10 cellular contexts compared by ENCODE assay signal in the genomic region with DNA sequence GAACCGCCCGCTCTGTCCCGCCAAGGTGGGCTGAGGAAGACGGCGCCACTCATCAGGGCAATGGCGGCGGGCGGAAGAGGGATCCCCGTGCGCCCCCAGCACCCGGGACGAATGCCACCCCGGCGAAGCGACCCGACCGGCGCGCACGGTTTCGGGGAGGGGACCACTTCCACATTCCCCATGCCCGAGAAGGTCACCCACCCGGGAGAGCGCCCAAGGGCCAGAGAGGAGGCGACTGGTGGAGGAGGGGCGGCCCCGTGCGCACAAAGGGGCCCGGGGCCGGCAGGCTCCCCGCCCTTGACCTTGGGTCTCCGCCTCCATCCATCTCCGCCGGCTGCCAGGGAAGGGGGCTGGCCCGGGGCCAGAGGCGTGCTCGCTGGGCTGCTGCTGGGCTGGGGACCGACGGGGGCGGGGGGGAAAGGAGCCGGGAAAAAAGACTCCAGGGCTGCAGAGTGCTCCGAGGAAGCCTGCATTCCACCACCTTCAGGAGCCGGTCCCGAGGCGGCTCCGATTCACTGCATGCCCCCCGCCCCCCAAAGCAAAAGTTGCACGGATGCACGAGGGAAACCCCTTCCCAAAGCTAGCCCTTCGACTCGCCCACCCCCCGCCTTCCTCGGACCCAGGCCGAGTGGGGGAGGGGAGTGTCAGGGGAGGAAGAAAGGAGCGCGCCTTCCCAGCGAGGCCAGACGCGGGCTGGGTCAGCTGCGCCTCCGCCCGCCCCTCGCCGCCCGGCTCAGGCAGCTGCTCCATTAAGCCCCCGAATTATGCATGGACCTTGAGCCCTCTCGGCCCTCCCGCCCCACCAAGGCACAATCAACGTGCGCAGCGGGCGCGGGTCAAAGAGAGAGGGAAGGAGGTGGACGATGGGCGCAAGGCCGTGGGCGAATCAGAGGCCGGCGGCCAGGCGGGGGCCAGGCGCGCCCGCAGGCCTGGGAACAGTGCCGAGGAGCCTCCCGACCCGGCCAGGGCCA. TPM values are rescaled to one million over a fixed set of nuclear protein-coding genes. Genes with fewer than 3 reads are reported as not detected.
DNase-seq lines count a peak whose midpoint lies in the region; ATAC-seq and TF ChIP-seq lines count a peak whose summit lies in the region.
"Had no signal": no experiment of that assay in that cellular context is flagged by ENCODE, and none has a peak within 500 bp of the region (broad histone marks: within the 10 kb centered on the region; RNA-seq: fewer than 3 reads in every experiment).

No MANE protein-coding gene starts in this region.

- no peak for DNase-seq in heart left ventricle
- DNase-seq in Right ventricle myocardium superior = no peak
- DNase-seq in coronary artery (ENCODE audit: low spot score) = no peak
- DNase-seq in mesothelial cell of epicardium (ENCODE audit: low spot score in 2 of 2, unreplicated experiment in 2 of 2) = no peak
- DNase-seq in upper lobe of right lung = no peak
- no peak for DNase-seq in GOT3 (lab: John Stamatoyannopoulos, UW)
- no peak for DNase-seq in SIG-M5 treated with dmso at 0.1 percent for 504 hours (lab: John Stamatoyannopoulos, UW; ENCODE audit: unreplicated experiment)
- DNase-seq in NCI-H2227 treated with DMSO at 0.1 percent for 48 hours (lab: John Stamatoyannopoulos, UW) = no peak
- DNase-seq: NCI-H446 treated with DMSO at 0.1 percent for 48 hours had no signal

- TF ChIP-seq CTCF in heart left ventricle (IDR thresholded peaks at IDR 0.05) = no peak
- no peak for TF ChIP-seq CTCF in coronary artery (IDR thresholded peaks at IDR 0.05)
- no peak for TF ChIP-seq CTCF in mesothelial cell of epicardium (IDR thresholded peaks at IDR 0.05; ENCODE audit: unreplicated experiment)
- TF ChIP-seq CTCF in upper lobe of right lung (IDR thresholded peaks at IDR 0.05) = no peak

- ATAC-seq in heart left ventricle = peak in 1 of 4 donors; percentile 15
- no peak for ATAC-seq in Right ventricle myocardium superior (ENCODE audit: poor library complexity)
- peak; percentile 11 for ATAC-seq in upper lobe of right lung

- H3K27ac Mint-ChIP-seq in mesothelial cell of epicardium = peak overlapping the region; percentile 92

- TF ChIP-seq POLR2A in heart left ventricle (IDR thresholded peaks at IDR 0.05) = no peak

- H3K36me3 Mint-ChIP-seq in mesothelial cell of epicardium = no peaks in the 10 kb centered on the region

- H3K9me3 Mint-ChIP-seq in mesothelial cell of epicardium = no peaks in the 10 kb centered on the region

- H3K27me3 ChIP-seq in heart left ventricle = peaks cover 31 to 93% (median 38%) of the 10 kb centered on the region in 9 donors
- peaks cover 66% of the 10 kb centered on the region for H3K27me3 ChIP-seq in upper lobe of right lung

- intact Hi-C loops in heart left ventricle (cut with DNase I) (no loop called here), Right ventricle myocardium superior (cut with DNase I) (no loop called here), upper lobe of right lung (cut with DNase I) (no loop called here)

- H3K27ac ChIP-seq in heart left ventricle = peak overlapping the region in 1 of 12 donors; percentile 75
- no peak overlapping the region for H3K27ac ChIP-seq in coronary artery
- no peak overlapping the region for H3K27ac ChIP-seq in upper lobe of right lung

- H3K36me3 ChIP-seq in heart left ventricle = no peaks in the 10 kb centered on the region
- H3K36me3 ChIP-seq in upper lobe of right lung = no peaks in the 10 kb centered on the region

- H3K4me3 Mint-ChIP-seq in mesothelial cell of epicardium = peak overlapping the region; percentile 61

- H3K27me3 Mint-ChIP-seq in mesothelial cell of epicardium (ENCODE audit: low read depth) = no peaks in the 10 kb centered on the region

- H3K9me3 ChIP-seq in heart left ventricle (no peaks in the 10 kb centered on the region), upper lobe of right lung (no peaks in the 10 kb centered on the region)

- H3K4me1 ChIP-seq in heart left ventricle (peaks cover 0 to 13% (median 0%) of the 10 kb centered on the region in 12 donors), upper lobe of right lung (no peaks in the 10 kb centered on the region)

- H3K4me1 Mint-ChIP-seq in mesothelial cell of epicardium = peaks cover 68% of the 10 kb centered on the region

- H3K4me3 ChIP-seq in heart left ventricle (peak overlapping the region in 7 of 12 donors; percentile 1 to 42 (median 21)), coronary artery (peak overlapping the region; percentile 24), upper lobe of right lung (peak overlapping the region; percentile 26)

- 1 to 8% (median 4%) methylated on average over 28 to 86 of the region's 86 CpGs for WGBS in heart left ventricle, 4 donors

RNA-seq across cellular contexts. Expression of gene BCL11B, which starts 26.2 kb away (rescaled TPM):
- 1 to 10 TPM in 1 of 9 donors, under 1 TPM in 5, not detected in 3; 0.05 to 2.1 (median 0.21) TPM for total RNA-seq in heart left ventricle
- under 1 TPM; 0.04 TPM for polyA plus RNA-seq in heart left ventricle
- total RNA-seq in Right ventricle myocardium superior = 0.08 TPM
- 11.6 to 12.3 TPM (median 11.8 TPM) in 3 replicates for total RNA-seq in mesothelial cell of epicardium
- total RNA-seq in upper lobe of right lung = 2.4 TPM
- polyA plus RNA-seq: BJ had no signal
